Comparison of ENCODE assay signal across 8 cellular contexts in genomic region chr19:29605653-29606419, GRCh38. TPM values are rescaled to one million over a fixed set of nuclear protein-coding genes. Genes with fewer than 3 reads are reported as not detected.
DNase-seq lines count a peak whose midpoint lies in the region; ATAC-seq and TF ChIP-seq lines count a peak whose summit lies in the region.

Gene POP4 (plus strand): TSS chr19:29606283. CDS start chr19:29606319, 36 bp downstream.

- peaks cover 17% of the 10 kb centered on the region for H3K36me3 Mint-ChIP-seq in activated CD4-positive, alpha-beta T cell treated with anti-CD3 and anti-CD28 coated beads for 36 hours (ENCODE audit: low read depth)

- ATAC-seq in HG03432 (IDR thresholded peaks at IDR 0.05; ENCODE audit: unreplicated experiment), result peak; percentile 78
- peak; percentile 84 for ATAC-seq in activated CD4-positive, alpha-beta T cell treated with anti-CD3 and anti-CD28 coated beads for 36 hours

- H3K27ac Mint-ChIP-seq in activated CD4-positive, alpha-beta T cell treated with anti-CD3 and anti-CD28 coated beads for 36 hours, result peak within 1 kb of the TSS; percentile 100

- DNase-seq in AG20443 (ENCODE audit: low spot score), result peak; percentile 100
- peak; percentile 86 to 97 for DNase-seq in NCI-H524 (lab: John Stamatoyannopoulos, UW)
- peak; percentile 99 for DNase-seq in activated CD4-positive, alpha-beta T cell treated with anti-CD3 and anti-CD28 coated beads for 36 hours
- peak; percentile 96 for DNase-seq in choroid plexus epithelial cell (ENCODE audit: low read depth)
- DNase-seq in kidney tubule cell (ENCODE audit: low spot score), result peak; percentile 95
- DNase-seq in stimulated activated CD4-positive, alpha-beta T cell treated with anti-CD3 and anti-CD28 coated beads, Interleukin-1b, Interleukin-23, amount 100 ng/mL, for 24 hours (ENCODE audit: low read depth in 4 of 4, low spot score in 1 of 4), result peak; percentile 94 to 99 (median 99)

- intact Hi-C loops in activated CD4-positive, alpha-beta T cell treated with anti-CD3 and anti-CD28 coated beads for 36 hours (cut with DNase I, micrococcal nuclease), result loop anchor here (1.0 to 10.0 kb wide), 14 partner anchors 15 to 1811 kb away; partner anchors contain the start of genes UQCRFS1 (in 2 of the 2), C19orf12 (in 1 of the 2), CCNE1 (in 1 of the 2) and PLEKHF1 (in 1 of the 2)

- TF ChIP-seq CTCF in choroid plexus epithelial cell (conservative IDR thresholded peaks at IDR 0.05; ENCODE audit: low read depth, low read length), result no peak

- peak; percentile 98 for TF ChIP-seq POLR2A in GM19099 (IDR thresholded peaks at IDR 0.05; ENCODE audit: extremely low read depth, insufficient read length, low read depth)

- peak within 1 kb of the TSS; percentile 79 for H3K4me3 ChIP-seq in choroid plexus epithelial cell (ENCODE audit: low read depth, low read length)

- POLR2A ChIA-PET in activated CD4-positive, alpha-beta T cell treated with anti-CD3 and anti-CD28 coated beads for 36 hours (lab: Charles Lee), result interaction anchor here (0.6 to 1.8 kb wide), 10 partner anchors 15 to 232 kb away, joined by 3 to 8 read pairs (median 5); partner anchors contain the start of gene PLEKHF1

- H3K4me3 Mint-ChIP-seq in activated CD4-positive, alpha-beta T cell treated with anti-CD3 and anti-CD28 coated beads for 36 hours, result peak within 1 kb of the TSS; percentile 98

- H3K4me1 Mint-ChIP-seq in activated CD4-positive, alpha-beta T cell treated with anti-CD3 and anti-CD28 coated beads for 36 hours, result peaks cover 12% of the 10 kb centered on the region

- CTCF ChIA-PET in activated CD4-positive, alpha-beta T cell treated with anti-CD3 and anti-CD28 coated beads for 36 hours (lab: Charles Lee), result interaction anchor here (0.6 to 8.9 kb wide), 22 partner anchors 13 to 120 kb away, joined by 3 to 130 read pairs (median 5); partner anchors contain the start of genes C19orf12 and PLEKHF1

- no peaks in the 10 kb centered on the region for H3K9me3 Mint-ChIP-seq in activated CD4-positive, alpha-beta T cell treated with anti-CD3 and anti-CD28 coated beads for 36 hours (ENCODE audit: low read depth)

- H3K27me3 Mint-ChIP-seq in activated CD4-positive, alpha-beta T cell treated with anti-CD3 and anti-CD28 coated beads for 36 hours, result no peaks in the 10 kb centered on the region

RNA-seq across cellular contexts. Expression of gene POP4, which starts in this region (rescaled TPM):
- 100 to 1,000 TPM; 101 to 136 TPM for total RNA-seq in activated CD4-positive, alpha-beta T cell treated with anti-CD3 and anti-CD28 coated beads for 36 hours

Comparison
In these comparisons a context has a peak if more than half of its experiments do, and no peak if none do; other contexts are left out.
1. Peak in every context shown above with its lines: DNase-seq, ATAC-seq and H3K4me3 ChIP-seq.